13 cellular contexts compared by ENCODE assay signal in genomic region chr2:42239811-42240210, GRCh38.
DNase-seq lines count a peak whose midpoint lies in the region; ATAC-seq and TF ChIP-seq lines count a peak whose summit lies in the region.
"Had no signal": no experiment of that assay in that cellular context is flagged by ENCODE, and none has a peak within 500 bp of the region (broad histone marks: within the 10 kb centered on the region; RNA-seq: fewer than 3 reads in every experiment).

No MANE protein-coding gene starts in this region.

- intact Hi-C loops in CD8-positive, alpha-beta T cell (cut with DNase I, micrococcal nuclease) = loop anchor here (5.0 to 10.0 kb wide), 3 partner anchors 38 to 1085 kb away; no protein-coding TSS in a partner anchor

- H3K27me3 Mint-ChIP-seq in activated T-cell treated with anti-CD3 and anti-CD28 coated beads, Interleukin-2, amount 50 U/mL, for 72 hours (ENCODE audit: low read depth) = no peaks in the 10 kb centered on the region
- no peaks in the 10 kb centered on the region for H3K27me3 Mint-ChIP-seq in CD8-positive, alpha-beta T cell (ENCODE audit: low read depth)
- no peaks in the 10 kb centered on the region for H3K27me3 Mint-ChIP-seq in activated T-helper 17 cell treated with anti-CD3 and anti-CD28 coated beads, Interleukin-2, amount 50 U/mL, for 72 hours
- no peaks in the 10 kb centered on the region for H3K27me3 Mint-ChIP-seq in progenitor cell of endocrine pancreas

- H3K36me3 Mint-ChIP-seq in activated T-cell treated with anti-CD3 and anti-CD28 coated beads, Interleukin-2, amount 50 U/mL, for 72 hours (ENCODE audit: insufficient read depth in 2 of 2) = no peaks in the 10 kb centered on the region
- H3K36me3 Mint-ChIP-seq in CD8-positive, alpha-beta T cell = peaks cover 19% of the 10 kb centered on the region
- H3K36me3 Mint-ChIP-seq in activated T-helper 17 cell treated with anti-CD3 and anti-CD28 coated beads, Interleukin-2, amount 50 U/mL, for 72 hours (ENCODE audit: low read depth) = peaks cover 4% of the 10 kb centered on the region
- H3K36me3 Mint-ChIP-seq in progenitor cell of endocrine pancreas (ENCODE audit: insufficient read depth) = no peaks in the 10 kb centered on the region
- H3K36me3 Mint-ChIP-seq: CD14-positive monocyte had no signal

- CTCF ChIA-PET in CD8-positive, alpha-beta T cell (lab: Charles Lee) = interaction anchor here (0.9 to 7.5 kb wide), 5 partner anchors 44 to 370 kb away, joined by 3 to 41 read pairs (median 4); no protein-coding TSS in a partner anchor

- H3K4me1 ChIP-seq in CD8-positive, alpha-beta T cell (ENCODE audit: insufficient read depth, low read length) = peaks cover 40% of the 10 kb centered on the region

- H3K27ac ChIP-seq in CD8-positive, alpha-beta T cell (ENCODE audit: low read depth, low read length) = no peak overlapping the region
- H3K27ac ChIP-seq: Peyer's patch had no signal

- DNase-seq in activated T-cell treated with anti-CD3 and anti-CD28 coated beads, Interleukin-2, amount 50 U/mL, for 72 hours = no peak
- DNase-seq in activated T-cell treated with anti-CD3 and anti-CD28 coated beads for 4 hours = no peak
- DNase-seq in CD8-positive, alpha-beta T cell = no peak
- DNase-seq in progenitor cell of endocrine pancreas (ENCODE audit: low spot score, unreplicated experiment) = no peak
- no peak for DNase-seq in foreskin fibroblast
- DNase-seq in putamen (ENCODE audit: low spot score) = no peak
- DNase-seq in MG63 = no peak
- DNase-seq: NCI-H2029, NCI-H510A, Peyer's patch, SHP77 treated with DMSO at 0.1 percent for 48 hours had no signal

- H3K36me3 ChIP-seq in CD8-positive, alpha-beta T cell (ENCODE audit: insufficient read depth, low read length) = no peaks in the 10 kb centered on the region
- no peaks in the 10 kb centered on the region for H3K36me3 ChIP-seq in MG63
- H3K36me3 ChIP-seq: Peyer's patch had no signal

- H3K27me3 ChIP-seq in CD8-positive, alpha-beta T cell (ENCODE audit: insufficient read depth, low read length) = no peaks in the 10 kb centered on the region
- H3K27me3 ChIP-seq in MG63 = no peaks in the 10 kb centered on the region
- H3K27me3 ChIP-seq: Peyer's patch had no signal

- H3K4me1 Mint-ChIP-seq in activated T-cell treated with anti-CD3 and anti-CD28 coated beads, Interleukin-2, amount 50 U/mL, for 72 hours (ENCODE audit: low read depth) = peaks cover 51% of the 10 kb centered on the region
- peaks cover 85% of the 10 kb centered on the region for H3K4me1 Mint-ChIP-seq in CD8-positive, alpha-beta T cell (ENCODE audit: low read depth)
- H3K4me1 Mint-ChIP-seq in activated T-helper 17 cell treated with anti-CD3 and anti-CD28 coated beads, Interleukin-2, amount 50 U/mL, for 72 hours = peaks cover 52% of the 10 kb centered on the region
- H3K4me1 Mint-ChIP-seq in progenitor cell of endocrine pancreas (ENCODE audit: low read depth) = peaks cover 16% of the 10 kb centered on the region

- H3K4me3 Mint-ChIP-seq in activated T-cell treated with anti-CD3 and anti-CD28 coated beads, Interleukin-2, amount 50 U/mL, for 72 hours = peak overlapping the region in 1 of 2 donors; percentile 49
- no peak overlapping the region for H3K4me3 Mint-ChIP-seq in CD8-positive, alpha-beta T cell
- H3K4me3 Mint-ChIP-seq in activated T-helper 17 cell treated with anti-CD3 and anti-CD28 coated beads, Interleukin-2, amount 50 U/mL, for 72 hours = peak overlapping the region; percentile 27
- H3K4me3 Mint-ChIP-seq in progenitor cell of endocrine pancreas (ENCODE audit: low read depth) = no peak overlapping the region
- H3K4me3 Mint-ChIP-seq: CD14-positive monocyte had no signal

- ATAC-seq in activated T-cell treated with anti-CD3 and anti-CD28 coated beads, Interleukin-2, amount 50 U/mL, for 72 hours (replicated peaks in 1 of 2) = peak in 1 of 2 donors; percentile 36
- no peak for ATAC-seq in CD8-positive, alpha-beta T cell
- ATAC-seq in activated T-helper 17 cell treated with anti-CD3 and anti-CD28 coated beads, Interleukin-2, amount 50 U/mL, for 72 hours (replicated peaks) = peak; percentile 45

- H3K9me3 ChIP-seq in CD8-positive, alpha-beta T cell (ENCODE audit: low read length) = no peaks in the 10 kb centered on the region
- no peaks in the 10 kb centered on the region for H3K9me3 ChIP-seq in MG63
- H3K9me3 ChIP-seq: Peyer's patch had no signal

- H3K4me3 ChIP-seq in CD8-positive, alpha-beta T cell (ENCODE audit: low read depth, low read length) = no peak overlapping the region
- H3K4me3 ChIP-seq in foreskin fibroblast (ENCODE audit: low read depth in 1 of 2, low read length in 2 of 2) = no peak overlapping the region
- no peak overlapping the region for H3K4me3 ChIP-seq in MG63
- H3K4me3 ChIP-seq: Peyer's patch had no signal

- POLR2A ChIA-PET in CD8-positive, alpha-beta T cell (lab: Charles Lee) = no interaction called here

- H3K27ac Mint-ChIP-seq in activated T-cell treated with anti-CD3 and anti-CD28 coated beads, Interleukin-2, amount 50 U/mL, for 72 hours = peak overlapping the region; percentile 88
- H3K27ac Mint-ChIP-seq in CD8-positive, alpha-beta T cell = peak overlapping the region; percentile 25
- H3K27ac Mint-ChIP-seq in activated T-helper 17 cell treated with anti-CD3 and anti-CD28 coated beads, Interleukin-2, amount 50 U/mL, for 72 hours = peak overlapping the region; percentile 39
- peak overlapping the region; percentile 31 for H3K27ac Mint-ChIP-seq in progenitor cell of endocrine pancreas
- H3K27ac Mint-ChIP-seq: CD14-positive monocyte had no signal

- TF ChIP-seq CTCF in CD8-positive, alpha-beta T cell (IDR thresholded peaks at IDR 0.05) = no peak
- TF ChIP-seq CTCF in progenitor cell of endocrine pancreas (IDR thresholded peaks at IDR 0.05; ENCODE audit: unreplicated experiment) = no peak
- no peak for TF ChIP-seq CTCF in foreskin fibroblast (IDR thresholded peaks at IDR 0.05; ENCODE audit: low read depth, low read length)

- no peaks in the 10 kb centered on the region for H3K9me3 Mint-ChIP-seq in activated T-cell treated with anti-CD3 and anti-CD28 coated beads, Interleukin-2, amount 50 U/mL, for 72 hours
- no peaks in the 10 kb centered on the region for H3K9me3 Mint-ChIP-seq in CD8-positive, alpha-beta T cell
- no peaks in the 10 kb centered on the region for H3K9me3 Mint-ChIP-seq in activated T-helper 17 cell treated with anti-CD3 and anti-CD28 coated beads, Interleukin-2, amount 50 U/mL, for 72 hours
- H3K9me3 Mint-ChIP-seq in progenitor cell of endocrine pancreas (ENCODE audit: low read depth) = no peaks in the 10 kb centered on the region
- H3K9me3 Mint-ChIP-seq: CD14-positive monocyte had no signal

Comparison
In these comparisons a context has a peak if more than half of its experiments do, and no peak if none do; other contexts are left out.
1. H3K27ac Mint-ChIP-seq: peak in every context shown above with its lines; median percentile 88 in activated T-cell treated with anti-CD3 and anti-CD28 coated beads, Interleukin-2, amount 50 U/mL, for 72 hours; 39 in activated T-helper 17 cell treated with anti-CD3 and anti-CD28 coated beads, Interleukin-2, amount 50 U/mL, for 72 hours; 31 in progenitor cell of endocrine pancreas; 25 in CD8-positive, alpha-beta T cell.